ENCODE assay signal across 1 cellular context in genomic region chr20:48787861-48788375, GRCh38.
TF ChIP-seq lines count a peak whose summit lies in the region.

No MANE protein-coding gene starts in this region.

TF ChIP-seq in HepG2, 621 proteins besides CTCF, POLR2A, EP300 and RAD21 (continued from another document):
- no peak for TF ChIP-seq TAF15 (IDR thresholded peaks at IDR 0.05; ENCODE audit: low read depth, low read length, poor library complexity, severe bottlenecking)
- no peak for TF ChIP-seq WIZ (CRISPR knock-in tag; IDR thresholded peaks at IDR 0.05)
- peak; percentile 75 for TF ChIP-seq FOSL2 (CRISPR knock-in tag; IDR thresholded peaks at IDR 0.05)
